Comparison of ENCODE assay signal across 1 cellular context in genomic region chr18:35060092-35060491, GRCh38.
TF ChIP-seq lines count a peak whose summit lies in the region.

No MANE protein-coding gene starts in this region.

TF ChIP-seq in K562, 482 proteins besides CTCF, POLR2A, EP300 and RAD21:
- TF ChIP-seq MBD2 (IDR thresholded peaks at IDR 0.05; ENCODE audit: borderline replicate concordance, low read depth) = no peak
- TF ChIP-seq CREB3L1 (IDR thresholded peaks at IDR 0.05; ENCODE audit: borderline replicate concordance, low read depth) = no peak
- no peak for TF ChIP-seq SP2 (IDR thresholded peaks at IDR 0.05; ENCODE audit: extremely low read depth, low read depth, low read length, poor library complexity, severe bottlenecking)
- no peak for TF ChIP-seq SRSF9 (IDR thresholded peaks at IDR 0.05; ENCODE audit: borderline replicate concordance, low read depth, low read length)
- no peak for TF ChIP-seq GTF2A2 (tag; IDR thresholded peaks at IDR 0.05)
- no peak for TF ChIP-seq GABPB1 (CRISPR knock-in tag; IDR thresholded peaks at IDR 0.05)
- no peak for TF ChIP-seq ETS2 (tag; IDR thresholded peaks at IDR 0.05; ENCODE audit: borderline replicate concordance, poor library complexity, severe bottlenecking)
- TF ChIP-seq ZNF175 (CRISPR knock-in tag; IDR thresholded peaks at IDR 0.05; ENCODE audit: low read depth) = no peak
- no peak for TF ChIP-seq ARID1B (IDR thresholded peaks at IDR 0.05)
- no peak for TF ChIP-seq TOE1 (IDR thresholded peaks at IDR 0.05; ENCODE audit: borderline replicate concordance)
- no peak for TF ChIP-seq TOE1 (CRISPR knock-in tag; IDR thresholded peaks at IDR 0.05; ENCODE audit: borderline replicate concordance, low read depth)
- no peak for TF ChIP-seq NCOA2 (IDR thresholded peaks at IDR 0.05; ENCODE audit: partially characterized antibody in 2 of 2)
- no peak for TF ChIP-seq NRF1 (conservative IDR thresholded peaks at IDR 0.05 in 1 of 2, IDR thresholded peaks at IDR 0.05 in 1 of 2)
- no peak for TF ChIP-seq TAL1 (IDR thresholded peaks at IDR 0.05)
- no peak for TF ChIP-seq POLR2G (IDR thresholded peaks at IDR 0.05; ENCODE audit: low read depth, low read length)
- TF ChIP-seq ZNF586 (CRISPR knock-in tag; conservative IDR thresholded peaks at IDR 0.05) = no peak
- no peak for TF ChIP-seq HMG20B (CRISPR knock-in tag; IDR thresholded peaks at IDR 0.05)
- no peak for TF ChIP-seq E2F3 (CRISPR knock-in tag; IDR thresholded peaks at IDR 0.05)
